9 cellular contexts compared by ENCODE assay signal in genomic region chrX:46574337-46574940, GRCh38. TPM values are rescaled to one million over a fixed set of nuclear protein-coding genes. Genes with fewer than 3 reads are reported as not detected.
DNase-seq lines count a peak whose midpoint lies in the region; ATAC-seq and TF ChIP-seq lines count a peak whose summit lies in the region.
"Had no signal": no experiment of that assay in that cellular context is flagged by ENCODE, and none has a peak within 500 bp of the region (broad histone marks: within the 10 kb centered on the region; RNA-seq: fewer than 3 reads in every experiment).

No MANE protein-coding gene starts in this region.

- intact Hi-C loops in activated CD4-positive, alpha-beta T cell treated with anti-CD3 and anti-CD28 coated beads, Interleukin-2, amount 10 ng/mL, durations not matched to agents 24 days and 14 days (cut with micrococcal nuclease), result loop anchor here (5.0 kb wide), 2 partner anchors 138 to 263 kb away; partner anchors contain the start of gene RP2

- H3K27ac ChIP-seq in HL-60 (replicated peaks) (no peak overlapping the region), neural cell (ENCODE audit: low read length) (no peak overlapping the region)
- H3K27ac ChIP-seq: C4-2B had no signal

- no peak for ATAC-seq in GM18873 (IDR thresholded peaks at IDR 0.05; ENCODE audit: low FRiP score, unreplicated experiment)

- no peaks in the 10 kb centered on the region for H3F3A ChIP-seq in neural cell (ENCODE audit: insufficient read depth, low read length, poor library complexity, severe bottlenecking)

- H3K79me2 ChIP-seq in neural cell (replicated peaks; ENCODE audit: insufficient read depth, low read length), result no peaks in the 10 kb centered on the region

- no peaks in the 10 kb centered on the region for H3K27me3 ChIP-seq in HL-60 (ENCODE audit: insufficient read depth, poor library complexity, severe bottlenecking)
- peaks cover 17% of the 10 kb centered on the region for H3K27me3 ChIP-seq in neural cell (ENCODE audit: insufficient read depth, low read depth, low read length)

- H3K4me1 Mint-ChIP-seq in activated CD4-positive, alpha-beta T cell treated with anti-CD3 and anti-CD28 coated beads, Interleukin-2, amount 10 ng/mL, durations not matched to agents 24 days and 14 days, result peaks cover 38% of the 10 kb centered on the region

- TF ChIP-seq EP300 in neural cell (conservative IDR thresholded peaks at IDR 0.05; ENCODE audit: poor library complexity, severe bottlenecking), result no peak

- no peaks in the 10 kb centered on the region for H3K9me3 ChIP-seq in neural cell (ENCODE audit: low read length)

- H3K9ac ChIP-seq in neural cell (ENCODE audit: low read length), result peak overlapping the region; percentile 58

- H3K36me3 ChIP-seq in neural cell (ENCODE audit: insufficient read depth, low read length), result no peaks in the 10 kb centered on the region

- no peak for TF ChIP-seq CTCF in HL-60 (IDR thresholded peaks at IDR 0.05; ENCODE audit: insufficient read depth, low read length)
- no peak for TF ChIP-seq CTCF in epithelial cell of proximal tubule (conservative IDR thresholded peaks at IDR 0.05; ENCODE audit: low read depth, low read length)
- TF ChIP-seq CTCF in neural cell (IDR thresholded peaks at IDR 0.05; ENCODE audit: poor library complexity, severe bottlenecking), result no peak
- TF ChIP-seq CTCF in GM10266 (IDR thresholded peaks at IDR 0.05; ENCODE audit: control insufficient read depth, insufficient read depth, low read depth, missing control alignments), result no peak

- peaks cover 15% of the 10 kb centered on the region for H3K36me3 Mint-ChIP-seq in activated CD4-positive, alpha-beta T cell treated with anti-CD3 and anti-CD28 coated beads, Interleukin-2, amount 10 ng/mL, durations not matched to agents 24 days and 14 days (ENCODE audit: low read depth)

- H4K20me1 ChIP-seq in neural cell (ENCODE audit: insufficient read depth), result no peaks in the 10 kb centered on the region

- no peaks in the 10 kb centered on the region for H3K9me3 Mint-ChIP-seq in activated CD4-positive, alpha-beta T cell treated with anti-CD3 and anti-CD28 coated beads, Interleukin-2, amount 10 ng/mL, durations not matched to agents 24 days and 14 days

- no peak for TF ChIP-seq RAD21 in neural cell (conservative IDR thresholded peaks at IDR 0.05)

- no peaks in the 10 kb centered on the region for H3K27me3 Mint-ChIP-seq in activated CD4-positive, alpha-beta T cell treated with anti-CD3 and anti-CD28 coated beads, Interleukin-2, amount 10 ng/mL, durations not matched to agents 24 days and 14 days

- no peak overlapping the region for H2AFZ ChIP-seq in neural cell (ENCODE audit: low read depth, low read length)

- H3K4me3 ChIP-seq in HL-60 (replicated peaks; ENCODE audit: insufficient read depth, low read length) (peak overlapping the region; percentile 57), epithelial cell of proximal tubule (ENCODE audit: low read depth, low read length) (peak overlapping the region; percentile 57), neural cell (ENCODE audit: low read length) (peak overlapping the region; percentile 75)

- peak overlapping the region; percentile 88 for H3K27ac Mint-ChIP-seq in activated CD4-positive, alpha-beta T cell treated with anti-CD3 and anti-CD28 coated beads, Interleukin-2, amount 10 ng/mL, durations not matched to agents 24 days and 14 days

- no peaks in the 10 kb centered on the region for H3K9me2 ChIP-seq in neural cell (ENCODE audit: insufficient read depth, low read length)

- DNase-seq in NCI-H2171 (lab: John Stamatoyannopoulos, UW) (peak; percentile 35), NCI-H2171 treated with DMSO at 0.1 percent for 48 hours (lab: John Stamatoyannopoulos, UW) (no peak), HL-60 (ENCODE audit: low read depth in 1 of 2, low spot score in 1 of 2) (no peak), epithelial cell of proximal tubule (ENCODE audit: low read depth) (no peak), GM10266 (ENCODE audit: extremely low spot score) (no peak)
- peak; percentile 76 for DNase-seq in activated CD4-positive, alpha-beta T cell treated with anti-CD3 and anti-CD28 coated beads, Interleukin-2, amount 10 ng/mL, durations not matched to agents 24 days and 14 days

- no peak overlapping the region for H3K4me2 ChIP-seq in neural cell (ENCODE audit: low read length)

- peak overlapping the region; percentile 89 for H3K4me3 Mint-ChIP-seq in activated CD4-positive, alpha-beta T cell treated with anti-CD3 and anti-CD28 coated beads, Interleukin-2, amount 10 ng/mL, durations not matched to agents 24 days and 14 days

TF ChIP-seq in neural cell, 6 proteins besides CTCF, POLR2A, EP300 and RAD21:
- TF ChIP-seq POLR2AphosphoS5 (IDR thresholded peaks at IDR 0.05), result no peak
- no peak for TF ChIP-seq SMC3 (conservative IDR thresholded peaks at IDR 0.05; ENCODE audit: poor library complexity)
- TF ChIP-seq REST (IDR thresholded peaks at IDR 0.05; ENCODE audit: borderline replicate concordance), result no peak
- no peak for TF ChIP-seq EZH2 (IDR thresholded peaks at IDR 0.05; ENCODE audit: borderline replicate concordance, insufficient read depth, low read length, poor library complexity, severe bottlenecking)
- TF ChIP-seq TAF1 (IDR thresholded peaks at IDR 0.05; ENCODE audit: low read depth), result no peak
- TF ChIP-seq MXI1 (conservative IDR thresholded peaks at IDR 0.05; ENCODE audit: poor library complexity, severe bottlenecking), result no peak

RNA-seq across cellular contexts. Expression of gene CHST7, which starts 0.9 kb away (rescaled TPM):
- 6.5 and 6.9 TPM in 2 replicates for total RNA-seq in activated CD4-positive, alpha-beta T cell treated with anti-CD3 and anti-CD28 coated beads, Interleukin-2, amount 10 ng/mL, durations not matched to agents 24 days and 14 days
- total RNA-seq in epithelial cell of proximal tubule, result 6.1 and 8.0 TPM in 2 replicates
- 4.9 and 6.2 TPM in 2 replicates for polyA plus RNA-seq in neural cell
- 4.4 and 5.0 TPM in 2 replicates for polyA minus RNA-seq in neural cell

RNA-seq across cellular contexts. Expression of gene ZNF674, which starts 29.2 kb away (rescaled TPM):
- 2.1 and 2.6 TPM in 2 replicates for total RNA-seq in activated CD4-positive, alpha-beta T cell treated with anti-CD3 and anti-CD28 coated beads, Interleukin-2, amount 10 ng/mL, durations not matched to agents 24 days and 14 days
- total RNA-seq in epithelial cell of proximal tubule, result 0.75 and 2.0 TPM in 2 replicates
- polyA plus RNA-seq in neural cell, result 7.2 and 10.8 TPM in 2 replicates
- 12.5 and 14.4 TPM in 2 replicates for polyA minus RNA-seq in neural cell

Comparison
In these comparisons a context has a peak if more than half of its experiments do, and no peak if none do; other contexts are left out.
1. DNase-seq: peak in NCI-H2171 (single experiment) and activated CD4-positive, alpha-beta T cell treated with anti-CD3 and anti-CD28 coated beads, Interleukin-2, amount 10 ng/mL, durations not matched to agents 24 days and 14 days (single experiment); none in NCI-H2171 treated with DMSO at 0.1 percent for 48 hours (single experiment), HL-60 (0 of 2), epithelial cell of proximal tubule (single experiment) and GM10266 (single experiment).
2. Peak in every context shown above with its lines, with median percentiles within 50 percentile points of each other: H3K4me3 ChIP-seq.